7 cellular contexts compared by ENCODE assay signal in genomic region chr6:30719356-30719755, GRCh38. TPM values are rescaled to one million over a fixed set of nuclear protein-coding genes. Genes with fewer than 3 reads are reported as not detected.
A peak's percentile ranks its signal among the peaks of the same experiment; 100 is the strongest.
DNase-seq lines count a peak whose midpoint lies in the region; ATAC-seq and TF ChIP-seq lines count a peak whose summit lies in the region.

No MANE protein-coding gene starts in this region.

- H3K27ac Mint-ChIP-seq in H9: peak overlapping the region; percentile 99 to 100 (median 99)

- no peak overlapping the region for H2BK120ac ChIP-seq in H9 (ENCODE audit: low read depth, low read length, poor library complexity, severe bottlenecking)

- TF ChIP-seq CTCF in H9 (conservative IDR thresholded peaks at IDR 0.05) (no peak), fibroblast of villous mesenchyme (IDR thresholded peaks at IDR 0.05; ENCODE audit: insufficient read depth, low read depth, low read length) (no peak)

- H3K27ac ChIP-seq in H9 (ENCODE audit: insufficient read length, low read depth, low read length) (peak overlapping the region; percentile 81), SJCRH30 (peak overlapping the region; percentile 95), skeletal muscle tissue (ENCODE audit: low read depth, low read length) (peak overlapping the region; percentile 96)

- no peaks in the 10 kb centered on the region for H3K27me3 ChIP-seq in H9 (ENCODE audit: insufficient read depth, low read length)
- H3K27me3 ChIP-seq in SJCRH30: no peaks in the 10 kb centered on the region
- H3K27me3 ChIP-seq in skeletal muscle tissue (ENCODE audit: control insufficient read depth in 3 of 3, insufficient read depth in 3 of 3, low read length in 3 of 3): no peaks in the 10 kb centered on the region

- no peaks in the 10 kb centered on the region for H3K9me3 ChIP-seq in H9 (ENCODE audit: control insufficient read depth, low read depth, low read length)
- no peaks in the 10 kb centered on the region for H3K9me3 ChIP-seq in SJCRH30 (replicated peaks)
- no peaks in the 10 kb centered on the region for H3K9me3 ChIP-seq in skeletal muscle tissue (ENCODE audit: control insufficient read depth in 3 of 3, low read length in 3 of 3)

- H2AFZ ChIP-seq in H9 (ENCODE audit: low read length): no peak overlapping the region

- peaks cover 6 to 7% of the 10 kb centered on the region in 2 experiments; a peak in 4 of 5 replicates for H3K9me3 Mint-ChIP-seq in H9

- H3K9ac ChIP-seq in H9 (ENCODE audit: extremely low read depth, insufficient read length, low read length): peak overlapping the region; percentile 90
- peak overlapping the region; percentile 78 to 93 (median 92) for H3K9ac ChIP-seq in skeletal muscle tissue (ENCODE audit: low read depth in 1 of 3, low read length in 3 of 3)

- H3K56ac ChIP-seq in H9 (ENCODE audit: insufficient read length, low read depth, low read length): no peak overlapping the region

- H2AK5ac ChIP-seq in H9 (ENCODE audit: insufficient read length, low read length): no peak overlapping the region

- H3K4me3 Mint-ChIP-seq in H9: peak overlapping the region; percentile 93 to 98

- H3K36me3 ChIP-seq in SJCRH30: peaks cover 40% of the 10 kb centered on the region
- peaks cover 22 to 25% (median 24%) of the 10 kb centered on the region in 3 donors for H3K36me3 ChIP-seq in skeletal muscle tissue (ENCODE audit: control insufficient read depth in 3 of 3, insufficient read depth in 3 of 3, low read length in 3 of 3)

- no peak overlapping the region for H4K91ac ChIP-seq in H9 (ENCODE audit: insufficient read length, low read depth, low read length)

- no peak overlapping the region for H3T11ph ChIP-seq in H9 (ENCODE audit: low read length)

- no peak overlapping the region for H4K8ac ChIP-seq in H9 (replicated peaks; ENCODE audit: insufficient read length, low read depth, low read length)

- peaks cover 15% of the 10 kb centered on the region for H3K23me2 ChIP-seq in H9 (ENCODE audit: insufficient read length, low read depth, low read length, poor library complexity, severe bottlenecking)

- no peak overlapping the region for H3K23ac ChIP-seq in H9 (ENCODE audit: insufficient read length, low read depth, low read length)

- H3K79me1 ChIP-seq in H9 (ENCODE audit: insufficient read depth, low read depth, low read length, poor library complexity, severe bottlenecking): no peaks in the 10 kb centered on the region

- H2BK12ac ChIP-seq in H9 (ENCODE audit: insufficient read length, low read depth, low read length): no peak overlapping the region

- peak overlapping the region; percentile 79 for H2BK5ac ChIP-seq in H9 (ENCODE audit: insufficient read length, low read length)

- H3K4me3 ChIP-seq in SJCRH30 (peak overlapping the region; percentile 92), fibroblast of villous mesenchyme (ENCODE audit: low read depth, low read length) (peak overlapping the region; percentile 98), skeletal muscle tissue (ENCODE audit: low read length in 3 of 3) (peak overlapping the region; percentile 76 to 98 (median 78))

- H2BK15ac ChIP-seq in H9 (ENCODE audit: low read depth, low read length): no peak overlapping the region

- peaks cover 37 to 49% of the 10 kb centered on the region in 2 experiments for H3K4me1 Mint-ChIP-seq in H9

- no peak for ATAC-seq in GM19395 (IDR thresholded peaks at IDR 0.05; ENCODE audit: unreplicated experiment)
- no peak for ATAC-seq in HG03520 (IDR thresholded peaks at IDR 0.05; ENCODE audit: unreplicated experiment)

- H3K36me3 Mint-ChIP-seq in H9 (ENCODE audit: insufficient read depth in 1 of 3, low read depth in 3 of 3): peaks cover 42 to 58% (median 54%) of the 10 kb centered on the region in 3 experiments

- no CpG with 5 or more reads among the region's 8 CpGs for WGBS in H9 (ENCODE audit: extremely low coverage, insufficient read length, low lambda C conversion rate)

- peaks cover 3% of the 10 kb centered on the region; the same call in 1 of the 2 replicates for H3K27me3 Mint-ChIP-seq in H9 (ENCODE audit: low read depth)

- peak overlapping the region; percentile 92 for H3K4me2 ChIP-seq in H9 (ENCODE audit: insufficient read depth, insufficient read length, low read length)

- H3K14ac ChIP-seq in H9 (ENCODE audit: insufficient read depth, low read length): peak overlapping the region; percentile 75; the same call in 1 of the 2 replicates

- no peak for DNase-seq in H9
- DNase-seq in SJCRH30: peak in 1 of 2 experiments; percentile 42
- no peak for DNase-seq in fibroblast of villous mesenchyme (ENCODE audit: low read depth)
- no peak for DNase-seq in SIG-M5 treated with dmso at 0.1 percent for 504 hours (lab: John Stamatoyannopoulos, UW; ENCODE audit: unreplicated experiment)

- peak overlapping the region; percentile 78 for H3K18ac ChIP-seq in H9 (ENCODE audit: insufficient read length, low read depth, low read length)

- peaks cover 11% of the 10 kb centered on the region; the same call in 1 of the 2 replicates for H3K79me2 ChIP-seq in H9 (ENCODE audit: insufficient read depth, low read length)

- H3K4ac ChIP-seq in H9 (ENCODE audit: low read depth, low read length): no peak overlapping the region; the same call in 1 of the 2 replicates

- H4K5ac ChIP-seq in H9 (ENCODE audit: insufficient read length, low read depth, low read length): peak overlapping the region; percentile 58

- H2BK20ac ChIP-seq in H9 (ENCODE audit: low read depth, low read length, poor library complexity, severe bottlenecking): no peak overlapping the region

- no peaks in the 10 kb centered on the region for H3K4me1 ChIP-seq in H9 (ENCODE audit: insufficient read depth, low read length)
- peaks cover 6% of the 10 kb centered on the region; the same call in 1 of the 2 replicates for H3K4me1 ChIP-seq in SJCRH30
- peaks cover 26 to 37% (median 35%) of the 10 kb centered on the region in 3 donors for H3K4me1 ChIP-seq in skeletal muscle tissue (ENCODE audit: control insufficient read depth in 3 of 3, insufficient read depth in 3 of 3, low read length in 3 of 3)

- H4K20me1 ChIP-seq in H9 (ENCODE audit: control insufficient read depth, insufficient read depth, insufficient read length): no peaks in the 10 kb centered on the region

RNA-seq across cellular contexts. Expression of gene TUBB, which starts 0.8 kb away (rescaled TPM):
- total RNA-seq in H9 (2021) (1,719 and 1,734 TPM in 2 replicates), fibroblast of villous mesenchyme (590 and 713 TPM in 2 replicates), skeletal muscle tissue (317 TPM)
- total RNA-seq in SJCRH30 (2014; rRNA removed; shearing (Covaris generic)): 1,652 and 1,704 TPM in 2 replicates

RNA-seq across cellular contexts. Expression of gene MDC1, which starts 2.3 kb away (rescaled TPM):
- total RNA-seq in H9 (2021): 72.2 and 77.6 TPM in 2 replicates
- 24.6 and 25.0 TPM in 2 replicates for total RNA-seq in SJCRH30 (2014; rRNA removed; shearing (Covaris generic))
- 3.2 and 4.7 TPM in 2 replicates for total RNA-seq in fibroblast of villous mesenchyme
- 5.2 TPM for total RNA-seq in skeletal muscle tissue

RNA-seq across cellular contexts. Expression of gene FLOT1, which starts 23.1 kb away (rescaled TPM):
- 107 and 111 TPM in 2 replicates for total RNA-seq in H9 (2021)
- total RNA-seq in SJCRH30 (2014; rRNA removed; shearing (Covaris generic)): 87.4 and 92.2 TPM in 2 replicates
- 107 and 119 TPM in 2 replicates for total RNA-seq in fibroblast of villous mesenchyme
- total RNA-seq in skeletal muscle tissue: 44.9 TPM

RNA-seq across cellular contexts. Expression of gene IER3, which starts 25.0 kb away (rescaled TPM):
- total RNA-seq in H9 (2021) (42.9 and 43.5 TPM in 2 replicates), fibroblast of villous mesenchyme (132 and 187 TPM in 2 replicates), skeletal muscle tissue (4.2 TPM)
- 19.9 and 22.1 TPM in 2 replicates for total RNA-seq in SJCRH30 (2014; rRNA removed; shearing (Covaris generic))

RNA-seq across cellular contexts. Expression of gene NRM, which starts 28.6 kb away (rescaled TPM):
- total RNA-seq in H9 (2021) (34.9 and 36.5 TPM in 2 replicates), fibroblast of villous mesenchyme (3.5 and 5.5 TPM in 2 replicates), skeletal muscle tissue (3.7 TPM)
- 25.0 and 29.6 TPM in 2 replicates for total RNA-seq in SJCRH30 (2014; rRNA removed; shearing (Covaris generic))
